In genomic region chr14:90126260-90126659, GRCh38 we compare ENCODE assay signal across 1 cellular context.
TF ChIP-seq lines count a peak whose summit lies in the region.

No MANE protein-coding gene starts in this region.

TF ChIP-seq in K562, 482 proteins besides CTCF, POLR2A, EP300 and RAD21 (continued from another document):
- no peak for TF ChIP-seq SMARCE1 (IDR thresholded peaks at IDR 0.05)
- TF ChIP-seq CREM (IDR thresholded peaks at IDR 0.05; ENCODE audit: low read depth), result peak; percentile 74
- TF ChIP-seq ZNF347 (CRISPR knock-in tag; IDR thresholded peaks at IDR 0.05; ENCODE audit: low read depth), result no peak
- no peak for TF ChIP-seq ZNF384 (IDR thresholded peaks at IDR 0.05; ENCODE audit: low read depth, low read length)
- TF ChIP-seq XRCC5 (IDR thresholded peaks at IDR 0.05; ENCODE audit: low read depth, low read length), result no peak
- TF ChIP-seq GTF2F1 (IDR thresholded peaks at IDR 0.05; ENCODE audit: low read depth, low read length), result no peak
- TF ChIP-seq GATAD2B (IDR thresholded peaks at IDR 0.05; ENCODE audit: borderline replicate concordance), result no peak
- TF ChIP-seq MTF1 (CRISPR knock-in tag; IDR thresholded peaks at IDR 0.05; ENCODE audit: borderline replicate concordance), result no peak
- no peak for TF ChIP-seq HLTF (IDR thresholded peaks at IDR 0.05)
- TF ChIP-seq REST (CRISPR knock-in tag; IDR thresholded peaks at IDR 0.05; ENCODE audit: low read depth), result no peak
- no peak for TF ChIP-seq ATF1 (CRISPR knock-in tag; IDR thresholded peaks at IDR 0.05)
- peak; percentile 85 for TF ChIP-seq ATF1 (tag; IDR thresholded peaks at IDR 0.05)
- no peak for TF ChIP-seq NFRKB (IDR thresholded peaks at IDR 0.05; ENCODE audit: low read depth)
- TF ChIP-seq HCFC1 (IDR thresholded peaks at IDR 0.05; ENCODE audit: low read depth, low read length), result no peak
- TF ChIP-seq ATF7 (IDR thresholded peaks at IDR 0.05), result no peak
- TF ChIP-seq KDM4B (IDR thresholded peaks at IDR 0.05; ENCODE audit: borderline replicate concordance in 2 of 2, low read depth in 1 of 2), result no peak
- TF ChIP-seq GABPB2 (CRISPR knock-in tag; conservative IDR thresholded peaks at IDR 0.05), result no peak
- no peak for TF ChIP-seq ZNF134 (CRISPR knock-in tag; conservative IDR thresholded peaks at IDR 0.05)
- TF ChIP-seq CREB1 (IDR thresholded peaks at IDR 0.05), result peak; percentile 72
- TF ChIP-seq CREB1 (CRISPR knock-in tag; IDR thresholded peaks at IDR 0.05), result peak; percentile 66; the same call in 1 of the 2 replicates
- TF ChIP-seq ZBTB33 (CRISPR knock-in tag; IDR thresholded peaks at IDR 0.05), result no peak
- no peak for TF ChIP-seq NCOA6 (IDR thresholded peaks at IDR 0.05)
- TF ChIP-seq ZBED1 (IDR thresholded peaks at IDR 0.05), result no peak
- no peak for TF ChIP-seq FOSL1 (tag; conservative IDR thresholded peaks at IDR 0.05)
- TF ChIP-seq ZNF407 (IDR thresholded peaks at IDR 0.05; ENCODE audit: low read depth), result no peak
- no peak for TF ChIP-seq NFIX (CRISPR knock-in tag; IDR thresholded peaks at IDR 0.05; ENCODE audit: low read depth)
- no peak for TF ChIP-seq ZBTB2 (IDR thresholded peaks at IDR 0.05)
- TF ChIP-seq JUND (IDR thresholded peaks at IDR 0.05; ENCODE audit: borderline replicate concordance, low read depth, low read length), result no peak
- no peak for TF ChIP-seq JUND (tag; IDR thresholded peaks at IDR 0.05; ENCODE audit: borderline replicate concordance, low read depth, low read length)
TF ChIP-seq in K562: peak in this region for 4.
